Comparison of ENCODE assay signal across 8 cellular contexts in genomic region chr13:46295531-46296464, GRCh38.
DNase-seq lines count a peak whose midpoint lies in the region; ATAC-seq, FAIRE-seq and TF ChIP-seq lines count a peak whose summit lies in the region.

No MANE protein-coding gene starts in this region.

- no peak for TF ChIP-seq CTCF in RWPE1 (conservative IDR thresholded peaks at IDR 0.05; ENCODE audit: low read depth)

- ATAC-seq in HG02623 (IDR thresholded peaks at IDR 0.05; ENCODE audit: unreplicated experiment): peak; percentile 63
- ATAC-seq in activated naive CD8-positive, alpha-beta T cell treated with anti-CD3 and anti-CD28 coated beads, Interleukin-2, amount 50 U/mL, for 24 hours: peak; percentile 96

- H3K4me3 Mint-ChIP-seq in activated naive CD8-positive, alpha-beta T cell treated with anti-CD3 and anti-CD28 coated beads, Interleukin-2, amount 50 U/mL, for 24 hours: peak overlapping the region; percentile 55
- H3K4me3 Mint-ChIP-seq in immature natural killer cell: peak overlapping the region; percentile 64 to 86 (median 77)

- DNase-seq in COLO829 (ENCODE audit: low spot score) (peak; percentile 53), RWPE1 (ENCODE audit: low spot score) (peak; percentile 22), immature natural killer cell (peak; percentile 89 to 92 (median 91)), ureter (ENCODE audit: low spot score) (no peak), HTR-8/SVneo (ENCODE audit: insufficient read length, low spot score) (no peak)
- peak; percentile 50 for DNase-seq in activated naive CD8-positive, alpha-beta T cell treated with anti-CD3 and anti-CD28 coated beads, Interleukin-2, amount 50 U/mL, for 24 hours
- peak; percentile 9 to 28 for DNase-seq in stimulated activated CD8-positive, alpha-beta memory T cell treated with anti-CD3 and anti-CD28 coated beads, Interleukin-2, amount 100 ng/mL, for 48 hours (ENCODE audit: low read depth in 2 of 2)

- peak overlapping the region; percentile 82 for H3K27ac ChIP-seq in RWPE1

- no peak for FAIRE-seq in HTR-8/SVneo (lab: Jason Lieb, UNC)

- H3K4me1 Mint-ChIP-seq in activated naive CD8-positive, alpha-beta T cell treated with anti-CD3 and anti-CD28 coated beads, Interleukin-2, amount 50 U/mL, for 24 hours: peaks cover 40% of the 10 kb centered on the region
- peaks cover 49 to 50% of the 10 kb centered on the region in 2 donors for H3K4me1 Mint-ChIP-seq in immature natural killer cell

- POLR2A ChIA-PET in RWPE1 (lab: Yijun Ruan, JAX; ENCODE audit: low non-redundant PET): no interaction called here

- H3K27ac Mint-ChIP-seq in activated naive CD8-positive, alpha-beta T cell treated with anti-CD3 and anti-CD28 coated beads, Interleukin-2, amount 50 U/mL, for 24 hours: peak overlapping the region; percentile 67
- H3K27ac Mint-ChIP-seq in immature natural killer cell: peak overlapping the region; percentile 90 to 99 (median 96)

- CTCF ChIA-PET in RWPE1 (lab: Yijun Ruan, JAX): interaction anchor here (0.6 to 0.7 kb wide), 3 partner anchors 24 to 623 kb away, joined by 3 read pairs; no protein-coding TSS in a partner anchor

- H3K27me3 Mint-ChIP-seq in activated naive CD8-positive, alpha-beta T cell treated with anti-CD3 and anti-CD28 coated beads, Interleukin-2, amount 50 U/mL, for 24 hours: no peaks in the 10 kb centered on the region
- peaks cover 8 to 16% (median 13%) of the 10 kb centered on the region in 3 donors for H3K27me3 Mint-ChIP-seq in immature natural killer cell (ENCODE audit: low read depth in 3 of 3)

- H3K9me3 Mint-ChIP-seq in activated naive CD8-positive, alpha-beta T cell treated with anti-CD3 and anti-CD28 coated beads, Interleukin-2, amount 50 U/mL, for 24 hours: peaks cover 14% of the 10 kb centered on the region
- peaks cover 0 to 2% (median 0%) of the 10 kb centered on the region in 6 donors for H3K9me3 Mint-ChIP-seq in immature natural killer cell

- H3K36me3 Mint-ChIP-seq in activated naive CD8-positive, alpha-beta T cell treated with anti-CD3 and anti-CD28 coated beads, Interleukin-2, amount 50 U/mL, for 24 hours (ENCODE audit: low read depth): peaks cover 5% of the 10 kb centered on the region
- peaks cover 0 to 3% (median 0%) of the 10 kb centered on the region in 3 donors for H3K36me3 Mint-ChIP-seq in immature natural killer cell

Comparison
In these comparisons a context has a peak if more than half of its experiments do, and no peak if none do; other contexts are left out.
1. DNase-seq: peak in COLO829 (single experiment), RWPE1 (single experiment), activated naive CD8-positive, alpha-beta T cell treated with anti-CD3 and anti-CD28 coated beads, Interleukin-2, amount 50 U/mL, for 24 hours (single experiment), immature natural killer cell (3 of 3) and stimulated activated CD8-positive, alpha-beta memory T cell treated with anti-CD3 and anti-CD28 coated beads, Interleukin-2, amount 100 ng/mL, for 48 hours (2 of 2); none in ureter (single experiment) and HTR-8/SVneo (single experiment).